ENCODE assay signal across 12 cellular contexts in genomic region chr10:132630666-132631347, GRCh38.
DNase-seq lines count a peak whose midpoint lies in the region; ATAC-seq and TF ChIP-seq lines count a peak whose summit lies in the region.
"Had no signal": no experiment of that assay in that cellular context is flagged by ENCODE, and none has a peak within 500 bp of the region (broad histone marks: within the 10 kb centered on the region; RNA-seq: fewer than 3 reads in every experiment).

No MANE protein-coding gene starts in this region.

- intact Hi-C loops in mucosa of descending colon (cut with DNase I, micrococcal nuclease): loop anchor here in 1 of 2 donors (10.0 kb wide), 1 partner anchor 246 kb away; no protein-coding TSS in a partner anchor

- H3K4me1 ChIP-seq in RWPE2 (ENCODE audit: insufficient read depth, poor library complexity, severe bottlenecking) (no peaks in the 10 kb centered on the region), mucosa of descending colon (ENCODE audit: low read depth) (peaks cover 17% of the 10 kb centered on the region)
- H3K4me1 ChIP-seq in effector memory CD4-positive, alpha-beta T cell (ENCODE audit: control insufficient read depth, insufficient read depth, low read length, poor library complexity, severe bottlenecking): no peaks in the 10 kb centered on the region

- H3K36me3 ChIP-seq in RWPE2 (ENCODE audit: low read depth) (no peaks in the 10 kb centered on the region), mucosa of descending colon (ENCODE audit: low read depth) (no peaks in the 10 kb centered on the region)
- no peaks in the 10 kb centered on the region for H3K36me3 ChIP-seq in effector memory CD4-positive, alpha-beta T cell (ENCODE audit: control insufficient read depth, insufficient read depth, low read length)

- ATAC-seq in RWPE2 (ENCODE audit: low read depth) (no peak), mucosa of descending colon (peak; percentile 40), GM19463 (IDR thresholded peaks at IDR 0.05; ENCODE audit: unreplicated experiment) (no peak)
- ATAC-seq: activated T-cell treated with anti-CD3 and anti-CD28 coated beads, Interleukin-2, amount 50 U/mL, for 72 hours had no signal

- H3K4me3 ChIP-seq in RWPE2 (ENCODE audit: severe bottlenecking) (no peak overlapping the region), fibroblast of the aortic adventitia (ENCODE audit: low read depth, low read length) (no peak overlapping the region), mucosa of descending colon (no peak overlapping the region)
- H3K4me3 ChIP-seq in effector memory CD4-positive, alpha-beta T cell (ENCODE audit: insufficient read depth, low read depth, low read length, poor library complexity, severe bottlenecking): no peak overlapping the region

- H3K27ac ChIP-seq in RWPE2 (ENCODE audit: poor library complexity, severe bottlenecking) (no peak overlapping the region), substantia nigra (ENCODE audit: low read depth, low read length, poor library complexity, severe bottlenecking) (peak overlapping the region; percentile 75)
- H3K27ac ChIP-seq in effector memory CD4-positive, alpha-beta T cell (ENCODE audit: insufficient read depth, low read length, poor library complexity, severe bottlenecking): no peak overlapping the region
- H3K27ac ChIP-seq: VCaP had no signal

- H3K27me3 ChIP-seq in RWPE2 (ENCODE audit: insufficient read depth, poor library complexity, severe bottlenecking): no peaks in the 10 kb centered on the region
- no peaks in the 10 kb centered on the region for H3K27me3 ChIP-seq in effector memory CD4-positive, alpha-beta T cell (replicated peaks; ENCODE audit: control insufficient read depth, insufficient read depth, low read length, poor library complexity, severe bottlenecking)

- H3K9me3 ChIP-seq in RWPE2 (ENCODE audit: severe bottlenecking) (no peaks in the 10 kb centered on the region), mucosa of descending colon (no peaks in the 10 kb centered on the region)
- H3K9me3 ChIP-seq in effector memory CD4-positive, alpha-beta T cell (ENCODE audit: control insufficient read depth, low read length): no peaks in the 10 kb centered on the region

- TF ChIP-seq CTCF in RWPE2 (IDR thresholded peaks at IDR 0.05; ENCODE audit: poor library complexity, severe bottlenecking): no peak
- TF ChIP-seq CTCF in fibroblast of the aortic adventitia (IDR thresholded peaks at IDR 0.05; ENCODE audit: insufficient read depth, low read length): no peak
- no peak for TF ChIP-seq CTCF in mucosa of descending colon (IDR thresholded peaks at IDR 0.05)

- peak; percentile 53 for DNase-seq in RWPE2 (ENCODE audit: low spot score)
- peak; percentile 50 for DNase-seq in fibroblast of the aortic adventitia (ENCODE audit: low read depth)
- DNase-seq in mucosa of descending colon: peak; percentile 37 to 71 (median 49)
- DNase-seq in substantia nigra (lab: John Stamatoyannopoulos, UW): peak in 4 of 49 donors; percentile 22 to 48 (median 31)
- DNase-seq in activated CD4-positive, alpha-beta T cell treated with anti-CD3 and anti-CD28 coated beads for 48 hours: no peak
- DNase-seq in T-helper 1 cell: no peak
- DNase-seq in effector memory CD4-positive, alpha-beta T cell: no peak
- DNase-seq: activated T-cell treated with anti-CD3 and anti-CD28 coated beads, Interleukin-2, amount 50 U/mL, for 72 hours; CD4-positive, alpha-beta memory T cell; NCI-H345 had no signal

Comparison
In these comparisons a context has a peak if more than half of its experiments do, and no peak if none do; other contexts are left out.
1. DNase-seq: peak in RWPE2 (single experiment), fibroblast of the aortic adventitia (single experiment) and mucosa of descending colon (3 of 3); none in activated CD4-positive, alpha-beta T cell treated with anti-CD3 and anti-CD28 coated beads for 48 hours (single experiment), T-helper 1 cell (0 of 5) and effector memory CD4-positive, alpha-beta T cell (0 of 3).